1 cellular context compared by ENCODE assay signal in genomic region chr7:27154369-27154768, GRCh38.
TF ChIP-seq lines count a peak whose summit lies in the region.

No MANE protein-coding gene starts in this region.

TF ChIP-seq in H1, 55 proteins besides CTCF, POLR2A, EP300 and RAD21:
- TF ChIP-seq USF2 (IDR thresholded peaks at IDR 0.05; ENCODE audit: low read length): no peak
- TF ChIP-seq PHF8 (conservative IDR thresholded peaks at IDR 0.05; ENCODE audit: low read depth, low read length): no peak
- no peak for TF ChIP-seq FOSL1 (IDR thresholded peaks at IDR 0.05; ENCODE audit: insufficient read depth, low read depth, low read length)
- TF ChIP-seq SP4 (IDR thresholded peaks at IDR 0.05; ENCODE audit: low read length): no peak
- peak; percentile 44 for TF ChIP-seq RNF2 (IDR thresholded peaks at IDR 0.05; ENCODE audit: borderline replicate concordance, low read depth, low read length, missing control alignments, poor library complexity, severe bottlenecking)
- no peak for TF ChIP-seq ASH2L (IDR thresholded peaks at IDR 0.05; ENCODE audit: low read length)
